Comparison of ENCODE assay signal across 8 cellular contexts in the genomic region with DNA sequence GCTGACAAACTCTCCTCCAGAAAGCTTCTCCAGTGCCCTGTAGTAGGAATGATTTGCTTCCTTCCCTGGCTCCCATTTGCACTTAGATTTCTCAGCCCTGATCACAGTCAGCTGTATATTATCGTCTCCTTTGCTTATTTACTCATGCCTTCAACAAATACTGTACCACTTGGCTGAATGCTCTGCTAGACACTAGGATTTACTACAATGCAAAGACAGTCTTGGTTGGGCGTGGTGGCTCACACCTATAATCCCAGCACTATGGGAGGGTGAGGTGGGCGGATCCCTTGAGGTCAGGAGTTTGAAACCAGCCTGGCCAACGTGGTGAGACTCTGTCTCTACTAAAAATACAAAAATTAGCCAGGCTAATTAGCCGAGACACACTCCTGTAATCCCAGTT. TPM values are rescaled to one million over a fixed set of nuclear protein-coding genes. Genes with fewer than 3 reads are reported as not detected.
DNase-seq lines count a peak whose midpoint lies in the region; ATAC-seq, FAIRE-seq and TF ChIP-seq lines count a peak whose summit lies in the region.
"Not testable (repeated sequence)": the region's sequence is repeated elsewhere in the genome, so short reads cannot be mapped to it uniquely, and the experiment has no call there.
"Had no signal": no experiment of that assay in that cellular context is flagged by ENCODE, and none has a peak within 500 bp of the region (broad histone marks: within the 10 kb centered on the region; RNA-seq: fewer than 3 reads in every experiment).

No MANE protein-coding gene starts in this region.

- H3K27me3 ChIP-seq in bronchial epithelial cell (ENCODE audit: control insufficient read depth, insufficient read depth, low read length) = not testable (repeated sequence)

- ATAC-seq in esophagus mucosa (peak; percentile 75), left colon (peak; percentile 88)
- ATAC-seq in stimulated activated effector memory CD8-positive, alpha-beta T cell treated with anti-CD3 and anti-CD28 coated beads, Interleukin-12 subunit alpha, Interleukin-12 subunit beta, amount 100 ng/mL, for 72 hours = not testable (repeated sequence)

- not testable (repeated sequence) for H3K4me3 ChIP-seq in HEK293 (ENCODE audit: low read depth, low read length); bronchial epithelial cell (ENCODE audit: low read depth, low read length)

- not testable (repeated sequence) for H3K4me3 Mint-ChIP-seq in stimulated activated effector memory CD8-positive, alpha-beta T cell treated with anti-CD3 and anti-CD28 coated beads, Interleukin-12 subunit alpha, Interleukin-12 subunit beta, amount 100 ng/mL, for 72 hours

- not testable (repeated sequence) for H3K9me3 Mint-ChIP-seq in stimulated activated effector memory CD8-positive, alpha-beta T cell treated with anti-CD3 and anti-CD28 coated beads, Interleukin-12 subunit alpha, Interleukin-12 subunit beta, amount 100 ng/mL, for 72 hours

- peak overlapping the region; percentile 35 for H3K27ac Mint-ChIP-seq in stimulated activated effector memory CD8-positive, alpha-beta T cell treated with anti-CD3 and anti-CD28 coated beads, Interleukin-12 subunit alpha, Interleukin-12 subunit beta, amount 100 ng/mL, for 72 hours

- CTCF ChIA-PET in HEK293 (lab: Yijun Ruan, JAX) = not testable (repeated sequence)

- not testable (repeated sequence) for H3K27ac ChIP-seq in HEK293 (ENCODE audit: extremely low read depth, low read depth, low read length)

- intact Hi-C loops in left colon (cut with DNase I, micrococcal nuclease) = not testable (repeated sequence)

- peaks cover 0 to 13% of the 10 kb centered on the region in 2 experiments; a peak in 2 of 3 replicates for H3K36me3 ChIP-seq in HEK293 (ENCODE audit: control insufficient read depth in 2 of 2, insufficient read depth in 1 of 2, low read length in 2 of 2)
- not testable (repeated sequence) for H3K36me3 ChIP-seq in bronchial epithelial cell (ENCODE audit: control insufficient read depth, insufficient read depth, low read length)

- FAIRE-seq in bronchial epithelial cell (lab: Jason Lieb, UNC) = peak; percentile 52

- H3K4me1 ChIP-seq in HEK293 (ENCODE audit: control insufficient read depth, insufficient read depth, low read length) = not testable (repeated sequence)

- peaks cover 58% of the 10 kb centered on the region for H3K36me3 Mint-ChIP-seq in stimulated activated effector memory CD8-positive, alpha-beta T cell treated with anti-CD3 and anti-CD28 coated beads, Interleukin-12 subunit alpha, Interleukin-12 subunit beta, amount 100 ng/mL, for 72 hours

- DNase-seq in bronchial epithelial cell (ENCODE audit: low read depth); stimulated activated effector memory CD8-positive, alpha-beta T cell treated with anti-CD3 and anti-CD28 coated beads, Interleukin-12 subunit alpha, Interleukin-12 subunit beta, amount 100 ng/mL, for 72 hours (ENCODE audit: low spot score in 2 of 2): not testable (repeated sequence)
- DNase-seq in left colon = peak in 1 of 2 donors; percentile 44

- not testable (repeated sequence) for TF ChIP-seq CTCF in HEK293 (tag by site-specific recombination; IDR thresholded peaks at IDR 0.05); bronchial epithelial cell (IDR thresholded peaks at IDR 0.05; ENCODE audit: insufficient read depth, low read length, severe bottlenecking)

- peaks cover 49% of the 10 kb centered on the region for H3K4me1 Mint-ChIP-seq in stimulated activated effector memory CD8-positive, alpha-beta T cell treated with anti-CD3 and anti-CD28 coated beads, Interleukin-12 subunit alpha, Interleukin-12 subunit beta, amount 100 ng/mL, for 72 hours

- H3K9me3 ChIP-seq in HEK293 (ENCODE audit: control insufficient read depth, insufficient read depth, low read depth, low read length) = not testable (repeated sequence)

- POLR2A ChIA-PET in HEK293 (lab: Yijun Ruan, JAX) = interaction anchor here (0.7 kb wide), 1 partner anchor 174 kb away, joined by 3 read pairs; no protein-coding TSS in a partner anchor

TF ChIP-seq in HEK293, 187 proteins besides CTCF, POLR2A, EP300 and RAD21:
- TF ChIP-seq KLF1 (tag by site-specific recombination; IDR thresholded peaks at IDR 0.05) = peak; percentile 61

RNA-seq across cellular contexts. Expression of a gene that starts 5.9 kb away (rescaled TPM):
- 152 and 172 TPM in 2 replicates for total RNA-seq in bronchial epithelial cell
- 24.1 TPM for total RNA-seq in esophagus mucosa
- 10 to 100 TPM; 40.7 to 41.8 TPM for total RNA-seq in left colon

RNA-seq across cellular contexts. Expression of a gene that starts 43.0 kb away (rescaled TPM):
- not detected in 2 replicates for total RNA-seq in bronchial epithelial cell
- total RNA-seq in esophagus mucosa = 0.16 TPM
- under 1 TPM in 1 of 2 donors, not detected in 1; 0.09 TPM for total RNA-seq in left colon
- total RNA-seq: B cell; CD4-positive, alpha-beta T cell; CD8-positive, alpha-beta T cell had no signal
